Comparison of ENCODE assay signal across 20 cellular contexts in the genomic region with DNA sequence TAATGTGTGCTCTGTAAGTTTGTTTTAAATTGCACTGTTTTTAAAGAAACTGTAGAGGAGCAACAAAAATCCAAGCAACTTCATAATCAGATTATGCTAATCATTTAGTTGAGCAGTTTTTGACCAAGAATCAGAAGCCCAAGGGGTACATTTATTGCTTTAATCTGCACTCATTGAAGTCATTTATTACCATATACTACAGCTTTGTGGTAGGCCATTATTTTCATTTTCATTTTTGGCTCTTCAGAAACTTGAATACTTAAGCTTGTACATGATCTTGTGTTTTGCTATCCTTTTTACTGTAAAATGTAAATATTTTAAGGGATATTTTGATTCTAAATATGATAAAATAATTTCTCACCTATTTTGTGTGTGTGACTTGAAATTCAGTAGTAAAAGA.
"Had no signal": no experiment of that assay in that cellular context is flagged by ENCODE, and none has a peak within 500 bp of the region (broad histone marks: within the 10 kb centered on the region; RNA-seq: fewer than 3 reads in every experiment).

No MANE protein-coding gene starts in this region.

- H3K27ac ChIP-seq: dorsolateral prefrontal cortex, epithelial cell of prostate, hepatocyte, neural progenitor cell, ovary, right lobe of liver, testis had no signal

- H3K36me3 ChIP-seq: ovary had no signal

- H3K4me3 ChIP-seq: dorsolateral prefrontal cortex, hepatocyte, neural progenitor cell, ovary, right lobe of liver, testis had no signal

- DNase-seq: activated CD4-positive, alpha-beta T cell treated with anti-CD3 and anti-CD28 coated beads for 48 hours; activated CD8-positive, alpha-beta memory T cell treated with anti-CD3 and anti-CD28 coated beads, Interleukin-2, amount 50 U/mL, for 4 hours; activated CD8-positive, alpha-beta T cell treated with anti-CD3 and anti-CD28 coated beads for 36 hours; activated naive CD4-positive, alpha-beta T cell treated with anti-CD3 and anti-CD28 coated beads for 36 hours; activated T-cell treated with anti-CD3 and anti-CD28 coated beads, Interleukin-2, amount 50 U/mL, for 4 hours; central memory CD4-positive, alpha-beta T cell; dorsolateral prefrontal cortex; endodermal cell; foreskin fibroblast; mesenchymal stem cell; naive thymus-derived CD4-positive, alpha-beta T cell; ovary; right lobe of liver; small intestine; stimulated activated CD4-positive, alpha-beta T cell treated with anti-CD3 and anti-CD28 coated beads, Interleukin-4, amount 100 ng/mL, for 1 hour; testis had no signal

- H3K4me2 ChIP-seq: hepatocyte, neural progenitor cell had no signal

- H3K4me1 ChIP-seq: neural progenitor cell, testis had no signal

- H3K9ac ChIP-seq: neural progenitor cell had no signal

- FAIRE-seq: small intestine had no signal

- ATAC-seq: activated CD8-positive, alpha-beta T cell treated with anti-CD3 and anti-CD28 coated beads for 36 hours; activated T-cell treated with anti-CD3 and anti-CD28 coated beads, Interleukin-2, amount 50 U/mL, for 4 hours; naive thymus-derived CD4-positive, alpha-beta T cell; right lobe of liver; WTC11 had no signal

- H3K27me3 ChIP-seq: dorsolateral prefrontal cortex, hepatocyte, neural progenitor cell, ovary, right lobe of liver, testis had no signal
